ENCODE assay signal across 10 cellular contexts in the genomic region with DNA sequence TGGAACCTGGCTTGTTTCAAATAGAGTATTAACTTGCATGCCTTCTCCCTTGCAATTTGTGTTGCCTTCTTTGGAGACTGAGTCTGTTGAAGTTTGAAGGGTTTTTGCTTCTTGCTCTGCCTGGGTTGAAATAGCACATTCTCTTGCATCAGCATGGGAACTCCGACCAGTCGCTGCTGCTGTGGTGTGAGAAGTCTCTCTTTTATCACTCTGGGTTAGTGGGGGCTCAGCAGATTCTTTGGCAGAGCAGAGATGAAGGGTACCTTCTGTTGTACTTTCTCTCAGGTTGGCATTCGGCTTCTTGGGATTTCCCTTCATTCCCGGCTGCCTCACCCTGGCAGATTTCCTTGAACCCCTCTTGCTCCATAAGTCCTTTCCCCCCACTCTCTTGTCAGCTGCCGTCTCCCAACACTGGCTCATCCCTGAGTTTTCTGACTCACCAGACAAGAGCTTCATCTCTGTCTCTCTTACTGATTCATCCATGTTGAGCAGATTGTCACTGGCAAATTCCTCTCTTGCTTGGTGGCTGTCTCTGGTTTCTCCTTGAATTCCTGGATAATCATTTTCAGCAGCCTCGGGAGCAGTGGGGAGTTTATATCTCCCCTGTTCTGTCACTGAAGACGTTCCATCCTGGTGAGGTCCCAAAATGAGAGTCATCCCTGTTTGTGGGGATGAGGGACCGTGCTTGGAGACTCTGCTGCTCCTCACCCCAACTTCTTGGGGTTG. TPM values are rescaled to one million over a fixed set of nuclear protein-coding genes. Genes with fewer than 3 reads are reported as not detected.
DNase-seq lines count a peak whose midpoint lies in the region; ATAC-seq and TF ChIP-seq lines count a peak whose summit lies in the region.
"Had no signal": no experiment of that assay in that cellular context is flagged by ENCODE, and none has a peak within 500 bp of the region (broad histone marks: within the 10 kb centered on the region; RNA-seq: fewer than 3 reads in every experiment).

No MANE protein-coding gene starts in this region.

- no peaks in the 10 kb centered on the region for H3K9me3 Mint-ChIP-seq in activated CD4-positive, alpha-beta T cell treated with anti-CD3 and anti-CD28 coated beads for 36 hours (ENCODE audit: low read depth)

- H3K36me3 Mint-ChIP-seq in activated CD4-positive, alpha-beta T cell treated with anti-CD3 and anti-CD28 coated beads for 36 hours (ENCODE audit: low read depth), result no peaks in the 10 kb centered on the region

- POLR2A ChIA-PET in activated CD4-positive, alpha-beta T cell treated with anti-CD3 and anti-CD28 coated beads for 36 hours (lab: Charles Lee), result no interaction called here

- peak overlapping the region; percentile 89 for H3K9ac ChIP-seq in skeletal muscle satellite cell (ENCODE audit: low read depth, low read length)

- H3K27me3 Mint-ChIP-seq in activated CD4-positive, alpha-beta T cell treated with anti-CD3 and anti-CD28 coated beads for 36 hours, result no peaks in the 10 kb centered on the region

- no peaks in the 10 kb centered on the region for H3K36me3 ChIP-seq in WERI-Rb-1
- H3K36me3 ChIP-seq in skeletal muscle satellite cell (ENCODE audit: insufficient read depth, low read length), result no peaks in the 10 kb centered on the region
- H3K36me3 ChIP-seq: prostate gland had no signal

- intact Hi-C loops in activated CD4-positive, alpha-beta T cell treated with anti-CD3 and anti-CD28 coated beads for 36 hours (cut with DNase I, micrococcal nuclease), result loop anchor here in 1 of 2 experiments (2.0 kb wide), 1 partner anchor 26 kb away; no protein-coding TSS in a partner anchor
- intact Hi-C loops in left ventricle myocardium superior (cut with micrococcal nuclease), result no loop called here

- peak; percentile 33 for DNase-seq in activated CD4-positive, alpha-beta T cell treated with anti-CD3 and anti-CD28 coated beads for 36 hours
- no peak for DNase-seq in activated CD4-positive, alpha-beta T cell treated with anti-CD3 and anti-CD28 coated beads for 4 hours
- peak; percentile 30 for DNase-seq in WERI-Rb-1
- no peak for DNase-seq in left ventricle myocardium superior
- DNase-seq: activated CD4-positive, alpha-beta T cell treated with anti-CD3 and anti-CD28 coated beads, Interleukin-2, amount 50 U/mL, for 4 hours had no signal

- H3K4me3 Mint-ChIP-seq in activated CD4-positive, alpha-beta T cell treated with anti-CD3 and anti-CD28 coated beads for 36 hours, result peak overlapping the region; percentile 44

- H3K4me3 ChIP-seq in WERI-Rb-1 (ENCODE audit: low read depth, low read length), result peak overlapping the region; percentile 3
- peak overlapping the region; percentile 75 for H3K4me3 ChIP-seq in skeletal muscle satellite cell (ENCODE audit: low read length)
- H3K4me3 ChIP-seq: prostate gland had no signal

- peak overlapping the region; percentile 30; the same call in 1 of the 2 replicates for H3K27ac ChIP-seq in WERI-Rb-1
- H3K27ac ChIP-seq: prostate gland had no signal

- H3K4me1 ChIP-seq in skeletal muscle satellite cell (ENCODE audit: control insufficient read depth, insufficient read depth, low read length), result peaks cover 47% of the 10 kb centered on the region
- H3K4me1 ChIP-seq: prostate gland had no signal

- peak; percentile 42 for ATAC-seq in activated CD4-positive, alpha-beta T cell treated with anti-CD3 and anti-CD28 coated beads for 36 hours
- ATAC-seq in left ventricle myocardium superior, result peak; percentile 12
- no peak for ATAC-seq in GM18517 (IDR thresholded peaks at IDR 0.05; ENCODE audit: unreplicated experiment)
- ATAC-seq in HG02571 (IDR thresholded peaks at IDR 0.05; ENCODE audit: unreplicated experiment), result no peak
- ATAC-seq in GM21390 (IDR thresholded peaks at IDR 0.05; ENCODE audit: unreplicated experiment), result no peak

- H3K27me3 ChIP-seq in WERI-Rb-1 (ENCODE audit: insufficient read depth, low read depth, severe bottlenecking), result no peaks in the 10 kb centered on the region
- H3K27me3 ChIP-seq in skeletal muscle satellite cell (ENCODE audit: control insufficient read depth, insufficient read depth, low read length), result no peaks in the 10 kb centered on the region

- peak overlapping the region; percentile 60 for H3K27ac Mint-ChIP-seq in activated CD4-positive, alpha-beta T cell treated with anti-CD3 and anti-CD28 coated beads for 36 hours

- TF ChIP-seq CTCF in WERI-Rb-1 (IDR thresholded peaks at IDR 0.05; ENCODE audit: low read depth, low read length), result no peak

- peaks cover 20% of the 10 kb centered on the region for H3K4me1 Mint-ChIP-seq in activated CD4-positive, alpha-beta T cell treated with anti-CD3 and anti-CD28 coated beads for 36 hours

- H3K4me2 ChIP-seq in skeletal muscle satellite cell (ENCODE audit: low read length), result peak overlapping the region; percentile 84

- no peaks in the 10 kb centered on the region for H3K9me3 ChIP-seq in WERI-Rb-1 (ENCODE audit: severe bottlenecking)
- no peaks in the 10 kb centered on the region for H3K9me3 ChIP-seq in skeletal muscle satellite cell (replicated peaks; ENCODE audit: low read length)
- H3K9me3 ChIP-seq: prostate gland had no signal

- CTCF ChIA-PET in activated CD4-positive, alpha-beta T cell treated with anti-CD3 and anti-CD28 coated beads for 36 hours (lab: Charles Lee), result interaction anchor here (0.6 to 2.0 kb wide), 3 partner anchors 9 to 185 kb away, joined by 3 to 7 read pairs (median 3); no protein-coding TSS in a partner anchor

RNA-seq across cellular contexts. Expression of a gene that starts 49.9 kb away (rescaled TPM):
- total RNA-seq in activated CD4-positive, alpha-beta T cell treated with anti-CD3 and anti-CD28 coated beads for 36 hours, result 1 to 10 TPM; 1.3 to 1.6 TPM
- 257 TPM for total RNA-seq in left ventricle myocardium superior
- 2.3 and 5.7 TPM in 2 replicates for total RNA-seq in skeletal muscle satellite cell (2012; rRNA removed)

Comparison
In these comparisons a context has a peak if more than half of its experiments do, and no peak if none do; other contexts are left out.
1. DNase-seq: peak in activated CD4-positive, alpha-beta T cell treated with anti-CD3 and anti-CD28 coated beads for 36 hours (single experiment) and WERI-Rb-1 (single experiment); none in activated CD4-positive, alpha-beta T cell treated with anti-CD3 and anti-CD28 coated beads for 4 hours (0 of 2) and left ventricle myocardium superior (single experiment).
2. ATAC-seq: peak in activated CD4-positive, alpha-beta T cell treated with anti-CD3 and anti-CD28 coated beads for 36 hours (single experiment) and left ventricle myocardium superior (single experiment); none in GM18517 (single experiment), HG02571 (single experiment) and GM21390 (single experiment).
3. RNA of a gene that starts 49.9 kb away (total RNA-seq): 257 TPM in left ventricle myocardium superior (single experiment); 1.3 to 1.6 TPM in activated CD4-positive, alpha-beta T cell treated with anti-CD3 and anti-CD28 coated beads for 36 hours; every median in the first group is over 10 times any median in the second.